1 cellular context compared by ENCODE assay signal in genomic region chr11:93530468-93530826, GRCh38.
TF ChIP-seq lines count a peak whose summit lies in the region.

No MANE protein-coding gene starts in this region.

TF ChIP-seq in H1, 55 proteins besides CTCF, POLR2A, EP300 and RAD21:
- TF ChIP-seq ASH2L (IDR thresholded peaks at IDR 0.05; ENCODE audit: low read length) (no peak), BACH1 (IDR thresholded peaks at IDR 0.05; ENCODE audit: low read length) (no peak), BRCA1 (IDR thresholded peaks at IDR 0.05; ENCODE audit: low read depth, low read length) (no peak), RNF2 (IDR thresholded peaks at IDR 0.05; ENCODE audit: borderline replicate concordance, low read depth, low read length, missing control alignments, poor library complexity, severe bottlenecking) (no peak), RXRA (IDR thresholded peaks at IDR 0.05; ENCODE audit: insufficient read depth, low read depth, low read length) (no peak), KDM1A (IDR thresholded peaks at IDR 0.05; ENCODE audit: borderline replicate concordance, low read length) (no peak), SP1 (IDR thresholded peaks at IDR 0.05; ENCODE audit: low read depth, low read length) (no peak), RFX5 (IDR thresholded peaks at IDR 0.05; ENCODE audit: borderline replicate concordance, low read depth, low read length) (no peak), BCL11A (IDR thresholded peaks at IDR 0.05; ENCODE audit: low read depth in 2 of 2, low read length in 2 of 2) (no peak)
